16 cellular contexts compared by ENCODE assay signal in genomic region chr6:154218336-154218735, GRCh38.
DNase-seq lines count a peak whose midpoint lies in the region; ATAC-seq and TF ChIP-seq lines count a peak whose summit lies in the region.
"Had no signal": no experiment of that assay in that cellular context is flagged by ENCODE, and none has a peak within 500 bp of the region (broad histone marks: within the 10 kb centered on the region; RNA-seq: fewer than 3 reads in every experiment).

No MANE protein-coding gene starts in this region.

- no peak for TF ChIP-seq CTCF in CD4-positive, alpha-beta T cell (IDR thresholded peaks at IDR 0.05)
- no peak for TF ChIP-seq CTCF in MCF 10A (IDR thresholded peaks at IDR 0.05; ENCODE audit: unreplicated experiment)

- POLR2A ChIA-PET in CD4-positive, alpha-beta T cell (lab: Charles Lee), result no interaction called here
- POLR2A ChIA-PET in MCF 10A (lab: Yijun Ruan, JAX), result no interaction called here

- peaks cover 0 to 22% (median 0%) of the 10 kb centered on the region in 11 experiments; a peak in 6 of 22 replicates for H4K20me1 ChIP-seq in BLaER1 treated with 17β-estradiol and CSF1 and Interleukin-3, amounts not matched to agents 10 nM and 100 nM

- H3K4me1 ChIP-seq in BLaER1 treated with 17β-estradiol and CSF1 and Interleukin-3, amounts not matched to agents 10 nM and 100 nM, result peaks cover 16 to 46% (median 19%) of the 10 kb centered on the region in 10 experiments; a peak in 19 of 20 replicates
- H3K4me1 ChIP-seq: colonic mucosa, SJSA1 had no signal

- intact Hi-C loops in CD4-positive, alpha-beta T cell (cut with DNase I, micrococcal nuclease), result loop anchor here in 1 of 2 experiments (5.0 kb wide), 2 partner anchors 34 to 59 kb away; no protein-coding TSS in a partner anchor
- intact Hi-C loops in MCF 10A (cut with micrococcal nuclease), result no loop called here

- DNase-seq in CD4-positive, alpha-beta T cell, result no peak
- DNase-seq in OCI-M1 (lab: John Stamatoyannopoulos, UW), result peak; percentile 69
- DNase-seq in immature natural killer cell, result no peak
- DNase-seq in MCF 10A (ENCODE audit: unreplicated experiment), result no peak
- no peak for DNase-seq in activated CD4-positive, CD25-positive, alpha-beta regulatory T cell treated with anti-CD3 and anti-CD28 coated beads, Interleukin-2, amount 50 U/mL, for 72 hours
- DNase-seq: activated CD8-positive, alpha-beta memory T cell treated with anti-CD3 and anti-CD28 coated beads, Interleukin-2, amount 50 U/mL, for 4 hours; C1 segment of cervical spinal cord; colonic mucosa; erythroblast; IMR-90; NCI-H1417 treated with DMSO at 0.1 percent for 48 hours; NCI-H345 had no signal

- ATAC-seq in CD4-positive, alpha-beta T cell (ENCODE audit: poor library complexity), result no peak
- ATAC-seq in GM18520 (IDR thresholded peaks at IDR 0.05; ENCODE audit: unreplicated experiment) (no peak), HG03175 (IDR thresholded peaks at IDR 0.05; ENCODE audit: unreplicated experiment) (no peak)

- peak overlapping the region in 6 of 11 experiments; percentile 10 to 58 (median 21); a peak in 7 of 22 replicates for H3K27ac ChIP-seq in BLaER1 treated with 17β-estradiol and CSF1 and Interleukin-3, amounts not matched to agents 10 nM and 100 nM
- peak overlapping the region; percentile 31 for H3K27ac ChIP-seq in CD4-positive, alpha-beta T cell (ENCODE audit: low read depth, low read length)
- H3K27ac ChIP-seq: colonic mucosa, SJSA1 had no signal

- CTCF ChIA-PET in CD4-positive, alpha-beta T cell (lab: Charles Lee), result interaction anchor here (1.5 to 1.6 kb wide), 2 partner anchors 15 to 59 kb away, joined by 4 to 7 read pairs; no protein-coding TSS in a partner anchor
- CTCF ChIA-PET in MCF 10A (lab: Yijun Ruan, JAX), result no interaction called here

- peak overlapping the region; percentile 27 to 71 (median 44); a peak in 19 of 22 replicates for H3K4me2 ChIP-seq in BLaER1 treated with 17β-estradiol and CSF1 and Interleukin-3, amounts not matched to agents 10 nM and 100 nM

- peak overlapping the region in 2 of 11 experiments; percentile 2 to 21; a peak in 3 of 22 replicates for H3K9ac ChIP-seq in BLaER1 treated with 17β-estradiol and CSF1 and Interleukin-3, amounts not matched to agents 10 nM and 100 nM

- no peaks in the 10 kb centered on the region for H3K9me3 Mint-ChIP-seq in CD4-positive, alpha-beta T cell
- no peaks in the 10 kb centered on the region for H3K9me3 Mint-ChIP-seq in immature natural killer cell
- no peaks in the 10 kb centered on the region for H3K9me3 Mint-ChIP-seq in MCF 10A (ENCODE audit: unreplicated experiment)

- H3K4me3 ChIP-seq in BLaER1 treated with 17β-estradiol and CSF1 and Interleukin-3, amounts not matched to agents 10 nM and 100 nM, result no peak overlapping the region
- H3K4me3 ChIP-seq: colonic mucosa, SJSA1 had no signal

- no peaks in the 10 kb centered on the region for H3K27me3 Mint-ChIP-seq in CD4-positive, alpha-beta T cell
- no peaks in the 10 kb centered on the region for H3K27me3 Mint-ChIP-seq in immature natural killer cell (ENCODE audit: low read depth in 3 of 3)
- peaks cover 13% of the 10 kb centered on the region for H3K27me3 Mint-ChIP-seq in MCF 10A (ENCODE audit: insufficient read depth, unreplicated experiment)

- H3K36me3 Mint-ChIP-seq in CD4-positive, alpha-beta T cell (ENCODE audit: low read depth), result peaks cover 94% of the 10 kb centered on the region
- H3K36me3 Mint-ChIP-seq in immature natural killer cell, result peaks cover 21 to 68% (median 26%) of the 10 kb centered on the region in 3 donors
- H3K36me3 Mint-ChIP-seq in MCF 10A (ENCODE audit: insufficient read depth, unreplicated experiment), result no peaks in the 10 kb centered on the region

- no TSS peak for BruUV-seq in MCF 10A (replicated peaks; lab: Mats Ljungman, UMichigan)

- H3K4me3 Mint-ChIP-seq in CD4-positive, alpha-beta T cell, result peak overlapping the region; percentile 62
- H3K4me3 Mint-ChIP-seq in immature natural killer cell (no peak overlapping the region), MCF 10A (ENCODE audit: unreplicated experiment) (no peak overlapping the region)

- peaks cover 68% of the 10 kb centered on the region for H3K4me1 Mint-ChIP-seq in CD4-positive, alpha-beta T cell (ENCODE audit: low read depth)
- H3K4me1 Mint-ChIP-seq in immature natural killer cell, result peaks cover 31 to 65% of the 10 kb centered on the region in 2 donors
- no peaks in the 10 kb centered on the region for H3K4me1 Mint-ChIP-seq in MCF 10A (ENCODE audit: insufficient read depth, unreplicated experiment)

- H3K36me3 ChIP-seq in BLaER1 treated with 17β-estradiol and CSF1 and Interleukin-3, amounts not matched to agents 10 nM and 100 nM, result peaks cover 0 to 99% (median 94%) of the 10 kb centered on the region in 11 experiments; a peak in 19 of 22 replicates
- H3K36me3 ChIP-seq: colonic mucosa, SJSA1 had no signal

- H3K27ac Mint-ChIP-seq in CD4-positive, alpha-beta T cell, result peak overlapping the region; percentile 74
- H3K27ac Mint-ChIP-seq in immature natural killer cell, result peak overlapping the region in 5 of 6 donors; percentile 20 to 63 (median 38)
- no peak overlapping the region for H3K27ac Mint-ChIP-seq in MCF 10A (ENCODE audit: low read depth, unreplicated experiment)

- H3K9me3 ChIP-seq in BLaER1 treated with 17β-estradiol and CSF1 and Interleukin-3, amounts not matched to agents 10 nM and 100 nM (replicated peaks in 1 of 11), result 0 out of 22 replicates have a peak, but pooled peaks cover 0 to 13% (median 0%) of the 10 kb centered on the region in 11 experiments
- H3K9me3 ChIP-seq in CD4-positive, alpha-beta T cell (ENCODE audit: control insufficient read depth, low read length), result no peaks in the 10 kb centered on the region
- H3K9me3 ChIP-seq: colonic mucosa, SJSA1 had no signal

- H3K27me3 ChIP-seq in BLaER1 treated with 17β-estradiol and CSF1 and Interleukin-3, amounts not matched to agents 10 nM and 100 nM, result no peaks in the 10 kb centered on the region
- no peaks in the 10 kb centered on the region for H3K27me3 ChIP-seq in CD4-positive, alpha-beta T cell (ENCODE audit: control insufficient read depth, insufficient read depth, low read length)
- H3K27me3 ChIP-seq: colonic mucosa had no signal
